In genomic region chr2:69059731-69060290, GRCh38 we compare ENCODE assay signal across 16 cellular contexts. TPM values are rescaled to one million over a fixed set of nuclear protein-coding genes. Genes with fewer than 3 reads are reported as not detected.
"Had no signal": no experiment of that assay in that cellular context is flagged by ENCODE, and none has a peak within 500 bp of the region (broad histone marks: within the 10 kb centered on the region; RNA-seq: fewer than 3 reads in every experiment).

No MANE protein-coding gene starts in this region.

- H3K36me3 ChIP-seq: breast epithelium, gastroesophageal sphincter, ovary, WERI-Rb-1 had no signal

- H3K9me3 ChIP-seq: breast epithelium, gastroesophageal sphincter, ovary had no signal

- H3K27ac Mint-ChIP-seq: activated CD4-positive, alpha-beta T cell treated with anti-CD3 and anti-CD28 coated beads for 36 hours; activated CD8-positive, alpha-beta T cell treated with anti-CD3 and anti-CD28 coated beads, Interleukin-2, amount 10 ng/mL, durations not matched to agents 7 days and 5 days; activated naive CD4-positive, alpha-beta T cell treated with anti-CD3 and anti-CD28 coated beads for 36 hours; activated T-helper 1 cell treated with anti-CD3 and anti-CD28 coated beads, Interleukin-12 subunit alpha, Interleukin-12 subunit beta, Interleukin-2, Interleukin-4 antibody, amounts not matched to agents 30 ng/mL and 10 ng/mL and 1 ng/mL, durations not matched to agents 14 hours and 24 hours and 36 hours; T-cell had no signal

- H3K9me3 Mint-ChIP-seq: activated naive CD4-positive, alpha-beta T cell treated with anti-CD3 and anti-CD28 coated beads for 36 hours had no signal

- DNase-seq: activated CD4-positive, alpha-beta T cell treated with anti-CD3 and anti-CD28 coated beads for 36 hours; activated CD8-positive, alpha-beta memory T cell treated with anti-CD3 and anti-CD28 coated beads, Interleukin-2, amount 50 U/mL, for 48 hours; activated CD8-positive, alpha-beta T cell treated with anti-CD3 and anti-CD28 coated beads, Interleukin-2, amount 10 ng/mL, durations not matched to agents 7 days and 5 days; activated naive CD4-positive, alpha-beta T cell treated with anti-CD3 and anti-CD28 coated beads for 36 hours; dorsolateral prefrontal cortex; kidney; ovary; T-cell; T1000; WERI-Rb-1 had no signal

- H3K4me1 ChIP-seq: breast epithelium had no signal

- ATAC-seq: activated CD4-positive, alpha-beta T cell treated with anti-CD3 and anti-CD28 coated beads for 36 hours; activated CD8-positive, alpha-beta T cell treated with anti-CD3 and anti-CD28 coated beads, Interleukin-2, amount 10 ng/mL, durations not matched to agents 7 days and 5 days; esophagus mucosa; gastroesophageal sphincter; T-cell had no signal

- H3K4me3 Mint-ChIP-seq: activated CD4-positive, alpha-beta T cell treated with anti-CD3 and anti-CD28 coated beads for 36 hours; activated CD8-positive, alpha-beta T cell treated with anti-CD3 and anti-CD28 coated beads, Interleukin-2, amount 10 ng/mL, durations not matched to agents 7 days and 5 days; activated naive CD4-positive, alpha-beta T cell treated with anti-CD3 and anti-CD28 coated beads for 36 hours; activated T-helper 1 cell treated with anti-CD3 and anti-CD28 coated beads, Interleukin-12 subunit alpha, Interleukin-12 subunit beta, Interleukin-2, Interleukin-4 antibody, amounts not matched to agents 30 ng/mL and 10 ng/mL and 1 ng/mL, durations not matched to agents 14 hours and 24 hours and 36 hours; neural crest cell; T-cell had no signal

- H3K4me3 ChIP-seq: breast epithelium, dorsolateral prefrontal cortex, gastroesophageal sphincter, ovary, skin epidermis had no signal

- H3K36me3 Mint-ChIP-seq: T-cell had no signal

- H3K27me3 ChIP-seq: breast epithelium, dorsolateral prefrontal cortex, gastroesophageal sphincter, ovary had no signal

- H3K27ac ChIP-seq: breast epithelium, dorsolateral prefrontal cortex, gastroesophageal sphincter, ovary, skin epidermis, WERI-Rb-1 had no signal

- H3K4me1 Mint-ChIP-seq: neural crest cell, T-cell had no signal

RNA-seq across cellular contexts. Expression of gene ANTXR1, which starts 46.8 kb away (rescaled TPM):
- total RNA-seq: activated T-helper 1 cell treated with anti-CD3 and anti-CD28 coated beads, Interleukin-12 subunit alpha, Interleukin-12 subunit beta, Interleukin-2, Interleukin-4 antibody, amounts not matched to agents 30 ng/mL and 10 ng/mL and 1 ng/mL, durations not matched to agents 14 hours and 24 hours and 36 hours had no signal
